Comparison of ENCODE assay signal across 8 cellular contexts in genomic region chr18:54260376-54261072, GRCh38. TPM values are rescaled to one million over a fixed set of nuclear protein-coding genes. Genes with fewer than 3 reads are reported as not detected.
DNase-seq lines count a peak whose midpoint lies in the region; ATAC-seq, FAIRE-seq and TF ChIP-seq lines count a peak whose summit lies in the region.

No MANE protein-coding gene starts in this region.

- H3K4me3 Mint-ChIP-seq in central memory CD8-positive, alpha-beta T cell = no peak overlapping the region

- no peaks in the 10 kb centered on the region for H3K36me3 Mint-ChIP-seq in central memory CD8-positive, alpha-beta T cell (ENCODE audit: insufficient read depth)

- H3K9ac ChIP-seq in SK-N-SH = no peak overlapping the region

- H3K4me1 ChIP-seq in A549 (peaks cover 19% of the 10 kb centered on the region; the same call in 1 of the 3 replicates), SK-N-SH (ENCODE audit: control insufficient read depth in 1 of 2, insufficient read depth in 2 of 2, low read depth in 1 of 2, low read length in 1 of 2) (no peaks in the 10 kb centered on the region)

- TF ChIP-seq POLR2A in A549 (IDR thresholded peaks at IDR 0.05; ENCODE audit: low read length) = no peak

- H3K4me2 ChIP-seq in A549 (0 out of 3 replicates have a peak overlapping the region, but pooled peaks have one; percentile 14), SK-N-SH (no peak overlapping the region)

- TF ChIP-seq CTCF in A549 (IDR thresholded peaks at IDR 0.05) = no peak
- no peak for TF ChIP-seq CTCF in SK-N-SH (IDR thresholded peaks at IDR 0.05)

- CTCF ChIA-PET in A549 (lab: Yijun Ruan, JAX) (no interaction called here), SK-N-SH (lab: Yijun Ruan, JAX) (no interaction called here)

- 71% methylated on average over 11 of the region's 11 CpGs for WGBS in A549 (ENCODE audit: missing lambda C conversion rate)
- WGBS in SK-N-SH (ENCODE audit: low lambda C conversion rate) = 77% methylated on average over 11 of the region's 11 CpGs

- ATAC-seq in A549 (no peak), GM19035 (IDR thresholded peaks at IDR 0.05; ENCODE audit: unreplicated experiment) (peak; percentile 25), SK-N-SH treated with all-trans-retinoic acid at 6 μM for 48 hours (no peak)
- no peak for ATAC-seq in central memory CD8-positive, alpha-beta T cell (replicated peaks; ENCODE audit: extremely low read depth, poor library complexity, severe bottlenecking)

- peaks cover 5% of the 10 kb centered on the region for H3K4me1 Mint-ChIP-seq in central memory CD8-positive, alpha-beta T cell

- H3F3A ChIP-seq in SK-N-SH (replicated peaks; ENCODE audit: insufficient read depth) = no peaks in the 10 kb centered on the region

- H3K4me3 ChIP-seq in A549 (no peak overlapping the region), SK-N-SH (ENCODE audit: low read depth in 2 of 2, low read length in 1 of 2) (no peak overlapping the region)

- H3K9me3 ChIP-seq in A549 (no peaks in the 10 kb centered on the region), SK-N-SH (no peaks in the 10 kb centered on the region)

- no peaks in the 10 kb centered on the region for H3K79me2 ChIP-seq in SK-N-SH (ENCODE audit: insufficient read depth)

- POLR2A ChIA-PET in A549 (lab: Yijun Ruan, JAX) (interaction anchor here (1.3 kb wide), 1 partner anchor 9 kb away, joined by 6 read pairs; the partner anchor contains the start of gene POLI), SK-N-SH (lab: Yijun Ruan, JAX) (no interaction called here)

- no peak for TF ChIP-seq EP300 in A549 (IDR thresholded peaks at IDR 0.05)
- no peak for TF ChIP-seq EP300 in SK-N-SH (IDR thresholded peaks at IDR 0.05; ENCODE audit: borderline replicate concordance in 1 of 2, low read depth in 1 of 2, low read length in 1 of 2)

- H4K20me1 ChIP-seq in SK-N-SH (ENCODE audit: insufficient read depth) = no peaks in the 10 kb centered on the region

- TF ChIP-seq RAD21 in A549 (conservative IDR thresholded peaks at IDR 0.05 in 1 of 2, IDR thresholded peaks at IDR 0.05 in 1 of 2) (no peak), SK-N-SH (IDR thresholded peaks at IDR 0.05; ENCODE audit: low read length) (no peak)

- no peaks in the 10 kb centered on the region for H3K27me3 ChIP-seq in SK-N-SH (ENCODE audit: insufficient read depth)

- H3K27ac ChIP-seq in A549 = no peak overlapping the region
- no peak overlapping the region for H3K27ac ChIP-seq in SK-N-SH (ENCODE audit: low read depth in 2 of 2, low read length in 1 of 2)

- FAIRE-seq in A549 (lab: Jason Lieb, UNC) = no peak

- no peak for DNase-seq in A549 (ENCODE audit: low read depth in 1 of 2, low spot score in 1 of 2)
- peak; percentile 80 for DNase-seq in HPDE6-E6E7 (ENCODE audit: extremely low spot score)
- DNase-seq in central memory CD8-positive, alpha-beta T cell (ENCODE audit: low spot score in 2 of 2) = no peak
- no peak for DNase-seq in germinal center (ENCODE audit: low spot score)
- no peak for DNase-seq in superior temporal gyrus (ENCODE audit: extremely low spot score)
- no peak for DNase-seq in SK-N-SH

- H3K9me2 ChIP-seq in SK-N-SH = no peaks in the 10 kb centered on the region

- H3K9me3 Mint-ChIP-seq in central memory CD8-positive, alpha-beta T cell = no peaks in the 10 kb centered on the region

- no peaks in the 10 kb centered on the region for H3K27me3 Mint-ChIP-seq in central memory CD8-positive, alpha-beta T cell

- peak overlapping the region; percentile 91 for H3K27ac Mint-ChIP-seq in central memory CD8-positive, alpha-beta T cell (ENCODE audit: low read depth)

- H3K36me3 ChIP-seq in SK-N-SH (replicated peaks in 1 of 2; ENCODE audit: control insufficient read depth in 1 of 2, insufficient read depth in 2 of 2, low read length in 1 of 2) = no peaks in the 10 kb centered on the region

- H2AFZ ChIP-seq in SK-N-SH (ENCODE audit: low read depth) = no peak overlapping the region

TF ChIP-seq in A549, 52 proteins besides CTCF, POLR2A, EP300 and RAD21 (continues in another document):
- TF ChIP-seq CHD4 (IDR thresholded peaks at IDR 0.05; ENCODE audit: borderline replicate concordance) (no peak), NFE2L2 (conservative IDR thresholded peaks at IDR 0.05; ENCODE audit: low read length) (no peak), HEYL (CRISPR knock-in tag; IDR thresholded peaks at IDR 0.05) (no peak), FOSB (CRISPR knock-in tag; IDR thresholded peaks at IDR 0.05) (no peak), POLR2AphosphoS2 (conservative IDR thresholded peaks at IDR 0.05; ENCODE audit: low read length) (no peak), PHF8 (IDR thresholded peaks at IDR 0.05; ENCODE audit: borderline replicate concordance, low read depth) (no peak), MAFK (IDR thresholded peaks at IDR 0.05; ENCODE audit: partially characterized antibody) (no peak), CBX8 (IDR thresholded peaks at IDR 0.05) (no peak)
- TF ChIP-seq, protein P1, sequence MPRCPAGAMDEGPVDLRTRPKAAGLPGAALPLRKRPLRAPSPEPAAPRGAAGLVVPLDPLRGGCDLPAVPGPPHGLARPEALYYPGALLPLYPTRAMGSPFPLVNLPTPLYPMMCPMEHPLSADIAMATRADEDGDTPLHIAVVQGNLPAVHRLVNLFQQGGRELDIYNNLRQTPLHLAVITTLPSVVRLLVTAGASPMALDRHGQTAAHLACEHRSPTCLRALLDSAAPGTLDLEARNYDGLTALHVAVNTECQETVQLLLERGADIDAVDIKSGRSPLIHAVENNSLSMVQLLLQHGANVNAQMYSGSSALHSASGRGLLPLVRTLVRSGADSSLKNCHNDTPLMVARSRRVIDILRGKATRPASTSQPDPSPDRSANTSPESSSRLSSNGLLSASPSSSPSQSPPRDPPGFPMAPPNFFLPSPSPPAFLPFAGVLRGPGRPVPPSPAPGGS (IDR thresholded peaks at IDR 0.05) = no peak

TF ChIP-seq in SK-N-SH treated with all-trans-retinoic acid at 6 μM for 48 hours, 23 proteins besides CTCF, POLR2A, EP300 and RAD21 (continues in another document):
- TF ChIP-seq POU6F1 (CRISPR knock-in tag; IDR thresholded peaks at IDR 0.05; ENCODE audit: borderline replicate concordance, low read depth) (no peak), ZFP30 (CRISPR knock-in tag; IDR thresholded peaks at IDR 0.05) (no peak), PPARA (CRISPR knock-in tag; IDR thresholded peaks at IDR 0.05; ENCODE audit: borderline replicate concordance) (no peak), ISL1 (CRISPR knock-in tag; IDR thresholded peaks at IDR 0.05) (no peak), ZNF70 (CRISPR knock-in tag; IDR thresholded peaks at IDR 0.05) (no peak)

TF ChIP-seq in SK-N-SH, 30 proteins besides CTCF, POLR2A, EP300 and RAD21:
- TF ChIP-seq SMC3 (IDR thresholded peaks at IDR 0.05; ENCODE audit: low read depth, low read length) (no peak), TCF12 (IDR thresholded peaks at IDR 0.05) (no peak), MEF2A (IDR thresholded peaks at IDR 0.05; ENCODE audit: borderline replicate concordance, low read depth) (no peak), YY1 (IDR thresholded peaks at IDR 0.05; ENCODE audit: low read depth) (no peak), CHD2 (IDR thresholded peaks at IDR 0.05; ENCODE audit: low read length, partially characterized antibody) (no peak)
- TF ChIP-seq, protein P2, sequence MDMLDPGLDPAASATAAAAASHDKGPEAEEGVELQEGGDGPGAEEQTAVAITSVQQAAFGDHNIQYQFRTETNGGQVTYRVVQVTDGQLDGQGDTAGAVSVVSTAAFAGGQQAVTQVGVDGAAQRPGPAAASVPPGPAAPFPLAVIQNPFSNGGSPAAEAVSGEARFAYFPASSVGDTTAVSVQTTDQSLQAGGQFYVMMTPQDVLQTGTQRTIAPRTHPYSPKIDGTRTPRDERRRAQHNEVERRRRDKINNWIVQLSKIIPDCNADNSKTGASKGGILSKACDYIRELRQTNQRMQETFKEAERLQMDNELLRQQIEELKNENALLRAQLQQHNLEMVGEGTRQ (IDR thresholded peaks at IDR 0.05; ENCODE audit: borderline replicate concordance, low read depth, low read length) = no peak

RNA-seq across cellular contexts. Expression of gene POLI, which starts 8.8 kb away (rescaled TPM):
- polyA plus RNA-seq in A549 (2011; rRNA removed) (22.5 and 30.1 TPM in 2 replicates), A549 (2017; fragmentation: RNase III; extraction: RNeasy Plus Mini Kit Qiagen cat#74134 plus additional on column Dnase treatment) (10.3 to 12.0 TPM (median 11.1 TPM) in 3 replicates), SK-N-SH (2012; rRNA removed) (11.9 and 21.7 TPM in 2 replicates)
- polyA plus RNA-seq in A549 (2012; cell fraction: cytosol; rRNA removed) = 3.8 TPM in 2 replicates
- 8.2 and 10.3 TPM in 2 replicates for polyA plus RNA-seq in A549 (2012; cell fraction: nucleus; rRNA removed)
- 18.8 and 20.5 TPM in 2 replicates for polyA minus RNA-seq in A549 (2011; rRNA and poly(A)+ RNA removed)
- 9.3 and 12.8 TPM in 2 replicates for polyA plus RNA-seq in SK-N-SH (2012; cell fraction: cytosol; rRNA removed)
- 33.5 and 74.8 TPM in 2 replicates for polyA plus RNA-seq in SK-N-SH (2012; cell fraction: nucleus; rRNA removed)

RNA-seq across cellular contexts. Expression of gene MBD2, which starts 36.1 kb away (rescaled TPM):
- polyA plus RNA-seq in A549 (2011; rRNA removed) = 44.5 and 48.2 TPM in 2 replicates
- polyA plus RNA-seq in A549 (2012; cell fraction: cytosol; rRNA removed) = 11.0 and 13.0 TPM in 2 replicates
- polyA plus RNA-seq in A549 (2012; cell fraction: nucleus; rRNA removed) = 3.6 and 5.2 TPM in 2 replicates
- polyA plus RNA-seq in A549 (2017; fragmentation: RNase III; extraction: RNeasy Plus Mini Kit Qiagen cat#74134 plus additional on column Dnase treatment) = 37.2 to 43.4 TPM (median 42.2 TPM) in 3 replicates
- polyA minus RNA-seq in A549 (2011; rRNA and poly(A)+ RNA removed) = 32.4 and 45.9 TPM in 2 replicates
- 12.5 and 13.3 TPM in 2 replicates for polyA plus RNA-seq in SK-N-SH (2012; rRNA removed)
- polyA plus RNA-seq in SK-N-SH (2012; cell fraction: cytosol; rRNA removed) = 16.6 and 18.9 TPM in 2 replicates
- 10.5 and 16.6 TPM in 2 replicates for polyA plus RNA-seq in SK-N-SH (2012; cell fraction: nucleus; rRNA removed)
